In genomic region chr14:56887211-56887610, GRCh38 we compare ENCODE assay signal across 17 cellular contexts.
"Had no signal": no experiment of that assay in that cellular context is flagged by ENCODE, and none has a peak within 500 bp of the region (broad histone marks: within the 10 kb centered on the region; RNA-seq: fewer than 3 reads in every experiment).

No MANE protein-coding gene starts in this region.

- H3K9me3 ChIP-seq: left lung, right atrium auricular region, thyroid gland, upper lobe of right lung had no signal

- DNase-seq: activated CD4-positive, alpha-beta T cell treated with anti-CD3 and anti-CD28 coated beads, Interleukin-2, amount 10 ng/mL, durations not matched to agents 24 days and 14 days; activated CD8-positive, alpha-beta memory T cell treated with anti-CD3 and anti-CD28 coated beads, Interleukin-2, amount 10 ng/mL, durations not matched to agents 7 days and 5 days; activated CD8-positive, alpha-beta T cell treated with anti-CD3 and anti-CD28 coated beads for 36 hours; activated effector memory CD4-positive, alpha-beta T cell treated with anti-CD3 and anti-CD28 coated beads, Interleukin-2, amount 50 U/mL, for 16 hours; activated naive CD4-positive, alpha-beta T cell treated with anti-CD3 and anti-CD28 coated beads, Interleukin-2, amount 10 ng/mL, durations not matched to agents 7 days and 5 days; activated T-cell treated with anti-CD3 and anti-CD28 coated beads for 4 hours; effector CD8-positive, alpha-beta T cell; foreskin keratinocyte; immature natural killer cell; left lung; naive B cell; substantia nigra; T1000; upper lobe of right lung had no signal

- H3K4me1 ChIP-seq: foreskin keratinocyte, left lung, right atrium auricular region, upper lobe of right lung had no signal

- H3K4me3 ChIP-seq: left lung, lung, right atrium auricular region, thyroid gland, upper lobe of right lung had no signal

- H3K27me3 ChIP-seq: foreskin keratinocyte, right atrium auricular region, thyroid gland had no signal

- H3K27ac ChIP-seq: foreskin keratinocyte, left lung, right atrium auricular region, thyroid gland, upper lobe of right lung had no signal

- H3K36me3 ChIP-seq: left lung, right atrium auricular region, thyroid gland, upper lobe of right lung had no signal
